Comparison of ENCODE assay signal across 1 cellular context in the genomic region with DNA sequence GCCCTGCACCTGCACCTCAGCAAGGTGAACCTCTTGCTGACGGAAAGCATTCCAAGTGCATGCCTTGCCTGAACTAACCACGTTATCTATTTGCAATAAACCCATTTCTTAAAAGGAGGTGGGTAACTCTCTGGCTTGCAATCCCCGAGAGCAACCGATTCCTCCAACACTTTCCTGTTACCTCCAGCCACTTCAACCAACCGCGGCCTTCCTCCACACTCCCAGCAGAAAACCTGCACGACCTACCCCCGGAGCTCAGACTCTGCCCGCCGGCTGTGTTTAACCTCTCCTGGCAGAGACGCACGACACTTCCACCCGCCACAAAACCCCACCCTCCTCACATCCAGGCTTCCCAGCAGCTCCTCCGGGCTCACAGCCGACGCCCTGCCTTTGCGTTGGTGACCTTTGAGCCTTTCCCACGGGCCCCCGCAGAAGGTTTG.
TF ChIP-seq lines count a peak whose summit lies in the region.

No MANE protein-coding gene starts in this region.

TF ChIP-seq in SK-N-SH treated with all-trans-retinoic acid at 6 μM for 48 hours, 23 proteins besides CTCF, POLR2A, EP300 and RAD21 (continued from another document):
- no peak for TF ChIP-seq CSDC2 (CRISPR knock-in tag; IDR thresholded peaks at IDR 0.05)
- TF ChIP-seq ZNF565 (CRISPR knock-in tag; conservative IDR thresholded peaks at IDR 0.05; ENCODE audit: low read depth): no peak
- no peak for TF ChIP-seq TCF4 (CRISPR knock-in tag; IDR thresholded peaks at IDR 0.05; ENCODE audit: borderline replicate concordance)
- TF ChIP-seq ZFP30 (CRISPR knock-in tag; IDR thresholded peaks at IDR 0.05): no peak
- TF ChIP-seq ZNF70 (CRISPR knock-in tag; IDR thresholded peaks at IDR 0.05): no peak
- TF ChIP-seq PATZ1 (CRISPR knock-in tag; IDR thresholded peaks at IDR 0.05; ENCODE audit: borderline replicate concordance): no peak
- TF ChIP-seq ZFP3 (CRISPR knock-in tag; IDR thresholded peaks at IDR 0.05): no peak
- TF ChIP-seq GLIS3 (CRISPR knock-in tag; IDR thresholded peaks at IDR 0.05): no peak
- no peak for TF ChIP-seq BACH2 (CRISPR knock-in tag; IDR thresholded peaks at IDR 0.05; ENCODE audit: borderline replicate concordance)
